Comparison of ENCODE assay signal across 13 cellular contexts in the genomic region with DNA sequence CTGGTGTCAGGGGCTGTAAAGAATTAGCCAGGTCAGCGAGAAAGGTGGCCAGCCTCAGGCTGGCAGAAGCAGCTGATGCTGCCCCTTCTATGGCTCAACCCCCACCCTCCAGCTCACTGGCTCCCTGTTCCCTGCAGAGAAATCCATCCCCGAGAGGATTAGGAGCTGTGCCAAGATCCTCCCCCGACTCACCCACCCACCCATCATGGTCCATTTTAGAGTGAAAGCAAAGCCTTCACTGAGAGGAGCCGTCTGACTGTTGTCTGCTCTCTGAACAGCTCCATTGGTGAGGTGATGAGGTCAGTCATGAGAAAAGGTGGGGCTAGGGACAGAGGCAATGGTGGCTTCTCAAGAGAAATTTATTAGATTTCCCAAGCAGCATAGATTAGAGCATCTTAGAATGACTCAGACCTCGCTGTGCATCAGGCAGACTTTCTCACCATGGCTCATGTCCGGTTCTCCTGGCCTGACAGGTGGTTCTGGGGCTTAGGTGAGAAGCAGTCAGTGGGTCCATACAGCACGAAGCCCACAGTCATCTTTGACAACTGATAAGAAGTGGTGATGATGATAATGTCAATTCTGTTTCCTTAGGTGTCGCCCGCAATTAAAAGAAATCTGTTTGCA. TPM values are rescaled to one million over a fixed set of nuclear protein-coding genes. Genes with fewer than 3 reads are reported as not detected.
DNase-seq lines count a peak whose midpoint lies in the region; ATAC-seq and TF ChIP-seq lines count a peak whose summit lies in the region.
"Had no signal": no experiment of that assay in that cellular context is flagged by ENCODE, and none has a peak within 500 bp of the region (broad histone marks: within the 10 kb centered on the region; RNA-seq: fewer than 3 reads in every experiment).

No MANE protein-coding gene starts in this region.

- H3K27ac ChIP-seq in left ventricle myocardium inferior (replicated peaks), result peak overlapping the region; percentile 37
- peak overlapping the region in 3 of 4 donors; percentile 17 to 87 (median 53) for H3K27ac ChIP-seq in upper lobe of left lung
- H3K27ac ChIP-seq: cardiac muscle cell, PC-9 had no signal

- ATAC-seq in Right ventricle myocardium superior (ENCODE audit: poor library complexity) (no peak), upper lobe of left lung (ENCODE audit: low FRiP score in 2 of 2) (no peak)
- ATAC-seq: activated CD8-positive, alpha-beta memory T cell treated with anti-CD3 and anti-CD28 coated beads, Interleukin-2, amount 10 ng/mL, durations not matched to agents 7 days and 5 days had no signal

- H3K4me1 Mint-ChIP-seq in brain, result peaks cover 48% of the 10 kb centered on the region
- H3K4me1 Mint-ChIP-seq: activated CD8-positive, alpha-beta memory T cell treated with anti-CD3 and anti-CD28 coated beads, Interleukin-2, amount 10 ng/mL, durations not matched to agents 7 days and 5 days had no signal

- 83 to 92% methylated on average over 9 of the region's 9 CpGs for WGBS in upper lobe of left lung, 2 donors

- H3K4me3 ChIP-seq in left ventricle myocardium inferior (no peak overlapping the region), upper lobe of left lung (no peak overlapping the region)
- H3K4me3 ChIP-seq: cardiac muscle cell, PC-9 had no signal

- TF ChIP-seq CTCF in left ventricle myocardium inferior (IDR thresholded peaks at IDR 0.05; ENCODE audit: borderline replicate concordance), result no peak
- no peak for TF ChIP-seq CTCF in brain (conservative IDR thresholded peaks at IDR 0.05)
- no peak for TF ChIP-seq CTCF in upper lobe of left lung (IDR thresholded peaks at IDR 0.05)

- DNase-seq in left ventricle myocardium inferior (no peak), Right ventricle myocardium superior (no peak), NCI-H2196 (lab: John Stamatoyannopoulos, UW; ENCODE audit: unreplicated experiment) (peak; percentile 65), upper lobe of left lung (no peak), dedifferentiated amniotic fluid mesenchymal stem cell (ENCODE audit: extremely low spot score) (no peak)
- no peak for DNase-seq in stimulated activated CD8-positive, alpha-beta memory T cell treated with anti-CD3 and anti-CD28 coated beads, Interleukin-4, amount 100 ng/mL, for 48 hours
- DNase-seq in activated CD4-positive, alpha-beta T cell treated with anti-CD3 and anti-CD28 coated beads for 4 hours, result no peak
- DNase-seq: activated CD8-positive, alpha-beta memory T cell treated with anti-CD3 and anti-CD28 coated beads, Interleukin-2, amount 10 ng/mL, durations not matched to agents 7 days and 5 days; activated naive CD4-positive, alpha-beta T cell treated with Interleukin-2 at 50 U/mL for 16 hours; KBM-7; PC-9 had no signal

- H3K9me3 ChIP-seq in left ventricle myocardium inferior (replicated peaks), result no peaks in the 10 kb centered on the region
- no peaks in the 10 kb centered on the region for H3K9me3 ChIP-seq in upper lobe of left lung

- peaks cover 13% of the 10 kb centered on the region for H3K36me3 ChIP-seq in left ventricle myocardium inferior
- peaks cover 3 to 58% (median 21%) of the 10 kb centered on the region in 4 donors for H3K36me3 ChIP-seq in upper lobe of left lung
- H3K36me3 ChIP-seq: cardiac muscle cell had no signal

- TF ChIP-seq EP300 in upper lobe of left lung (IDR thresholded peaks at IDR 0.05), result no peak

- peaks cover 96% of the 10 kb centered on the region for H3K4me1 ChIP-seq in left ventricle myocardium inferior
- peaks cover 15 to 34% (median 20%) of the 10 kb centered on the region in 4 donors for H3K4me1 ChIP-seq in upper lobe of left lung

- peaks cover 0 to under 1% (median 0%) of the 10 kb centered on the region in 5 experiments for H3K9me3 Mint-ChIP-seq in brain

- no peaks in the 10 kb centered on the region for H3K27me3 ChIP-seq in left ventricle myocardium inferior (ENCODE audit: low read depth)
- no peaks in the 10 kb centered on the region for H3K27me3 ChIP-seq in upper lobe of left lung
- H3K27me3 ChIP-seq: cardiac muscle cell had no signal

- H3K27me3 Mint-ChIP-seq in brain, result no peaks in the 10 kb centered on the region
- H3K27me3 Mint-ChIP-seq: activated CD8-positive, alpha-beta memory T cell treated with anti-CD3 and anti-CD28 coated beads, Interleukin-2, amount 10 ng/mL, durations not matched to agents 7 days and 5 days had no signal

- peaks cover 30% of the 10 kb centered on the region for H3K36me3 Mint-ChIP-seq in brain
- H3K36me3 Mint-ChIP-seq: activated CD8-positive, alpha-beta memory T cell treated with anti-CD3 and anti-CD28 coated beads, Interleukin-2, amount 10 ng/mL, durations not matched to agents 7 days and 5 days had no signal

- intact Hi-C loops in left ventricle myocardium inferior (cut with micrococcal nuclease), result loop anchor here (10.0 kb wide), 1 partner anchor 51 kb away; no protein-coding TSS in a partner anchor
- intact Hi-C loops in Right ventricle myocardium superior (cut with DNase I), result no loop called here

- H3K27ac Mint-ChIP-seq in brain, result peak overlapping the region in 4 of 5 experiments; percentile 80 to 99 (median 86)
- H3K27ac Mint-ChIP-seq: activated CD8-positive, alpha-beta memory T cell treated with anti-CD3 and anti-CD28 coated beads, Interleukin-2, amount 10 ng/mL, durations not matched to agents 7 days and 5 days had no signal

- no peak for TF ChIP-seq POLR2A in upper lobe of left lung (IDR thresholded peaks at IDR 0.05)

- H3K4me3 Mint-ChIP-seq in brain, result peak overlapping the region in 2 of 5 experiments; percentile 51 to 66
- H3K4me3 Mint-ChIP-seq: activated CD8-positive, alpha-beta memory T cell treated with anti-CD3 and anti-CD28 coated beads, Interleukin-2, amount 10 ng/mL, durations not matched to agents 7 days and 5 days had no signal

RNA-seq across cellular contexts. Expression of gene RHO, which starts 24.9 kb away (rescaled TPM):
- total RNA-seq in left ventricle myocardium inferior, result not detected
- total RNA-seq in Right ventricle myocardium superior, result not detected
- not detected for polyA plus RNA-seq in brain (ENCODE audit: insufficient read depth, low read depth, low replicate concordance)
- total RNA-seq in upper lobe of left lung, result not detected
- total RNA-seq: activated CD8-positive, alpha-beta memory T cell treated with anti-CD3 and anti-CD28 coated beads, Interleukin-2, amount 10 ng/mL, durations not matched to agents 7 days and 5 days; cardiac muscle cell; PC-9 had no signal
- polyA plus RNA-seq: cardiac muscle cell had no signal

RNA-seq across cellular contexts. Expression of gene H1-8, which starts 39.5 kb away (rescaled TPM):
- total RNA-seq in left ventricle myocardium inferior (not detected), Right ventricle myocardium superior (not detected), upper lobe of left lung (not detected)
- not detected for polyA plus RNA-seq in brain (ENCODE audit: insufficient read depth, low read depth, low replicate concordance)
- total RNA-seq: activated CD8-positive, alpha-beta memory T cell treated with anti-CD3 and anti-CD28 coated beads, Interleukin-2, amount 10 ng/mL, durations not matched to agents 7 days and 5 days; cardiac muscle cell; PC-9 had no signal
- polyA plus RNA-seq: cardiac muscle cell had no signal
